In genomic region chrX:2484232-2484631, GRCh38 we compare ENCODE assay signal across 1 cellular context.
TF ChIP-seq lines count a peak whose summit lies in the region.

No MANE protein-coding gene starts in this region.

TF ChIP-seq in HepG2, 621 proteins besides CTCF, POLR2A, EP300 and RAD21 (continued from another document):
- TF ChIP-seq HOXA9 (CRISPR knock-in tag; IDR thresholded peaks at IDR 0.05; ENCODE audit: borderline replicate concordance) (no peak), NFAT5 (CRISPR knock-in tag; IDR thresholded peaks at IDR 0.05) (no peak), ERF (CRISPR knock-in tag; IDR thresholded peaks at IDR 0.05) (no peak)
